In the genomic region with DNA sequence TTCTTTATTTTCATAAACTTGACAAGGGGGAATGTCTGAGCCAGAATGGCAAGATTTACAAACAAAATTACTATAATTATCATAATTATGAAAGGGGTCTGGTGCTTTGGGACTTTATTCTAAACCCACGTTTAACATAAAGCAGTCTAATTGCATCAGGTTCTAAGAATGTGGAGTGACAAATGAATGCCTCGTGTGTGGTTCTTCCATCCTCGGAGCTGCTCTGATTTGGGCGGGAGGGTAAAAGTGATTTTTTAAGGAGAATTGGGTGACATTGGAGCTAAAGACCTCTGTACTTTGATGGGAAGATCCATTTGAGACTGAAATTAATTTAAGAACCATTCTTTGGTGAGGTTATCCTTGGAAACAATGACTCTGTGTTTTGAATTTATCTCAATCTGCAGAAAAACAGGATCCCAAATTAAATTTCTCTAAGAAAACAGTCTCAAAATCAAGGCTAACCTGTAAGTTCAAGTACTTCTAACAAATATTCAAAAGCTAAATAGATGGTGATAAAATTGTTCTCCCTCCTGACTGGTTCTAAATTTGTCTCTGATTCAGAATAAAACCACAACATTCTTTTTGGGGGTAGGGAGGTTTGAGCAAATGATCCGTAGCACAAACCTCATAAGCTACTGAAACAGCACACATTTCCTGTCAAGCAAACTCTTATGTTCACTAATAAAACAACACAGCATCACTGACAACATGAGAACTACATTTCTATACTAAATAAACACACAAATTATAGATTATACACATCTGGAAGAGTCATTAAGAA, we compare ENCODE assay signal across 1 cellular context.
TF ChIP-seq lines count a peak whose summit lies in the region.

No MANE protein-coding gene starts in this region.

TF ChIP-seq in SK-N-SH, 30 proteins besides CTCF, POLR2A, EP300 and RAD21 (continued from another document):
- TF ChIP-seq, protein P1, sequence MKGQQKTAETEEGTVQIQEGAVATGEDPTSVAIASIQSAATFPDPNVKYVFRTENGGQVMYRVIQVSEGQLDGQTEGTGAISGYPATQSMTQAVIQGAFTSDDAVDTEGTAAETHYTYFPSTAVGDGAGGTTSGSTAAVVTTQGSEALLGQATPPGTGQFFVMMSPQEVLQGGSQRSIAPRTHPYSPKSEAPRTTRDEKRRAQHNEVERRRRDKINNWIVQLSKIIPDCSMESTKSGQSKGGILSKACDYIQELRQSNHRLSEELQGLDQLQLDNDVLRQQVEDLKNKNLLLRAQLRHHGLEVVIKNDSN (IDR thresholded peaks at IDR 0.05; ENCODE audit: borderline replicate concordance, low read depth) = no peak
- TF ChIP-seq PBX3 (IDR thresholded peaks at IDR 0.05) = 0 out of 2 replicates have a peak, but pooled peaks have one; percentile 9
